12 cellular contexts compared by ENCODE assay signal in genomic region chr7:17307033-17307432, GRCh38. TPM values are rescaled to one million over a fixed set of nuclear protein-coding genes. Genes with fewer than 3 reads are reported as not detected.
DNase-seq lines count a peak whose midpoint lies in the region; ATAC-seq and TF ChIP-seq lines count a peak whose summit lies in the region.
"Had no signal": no experiment of that assay in that cellular context is flagged by ENCODE, and none has a peak within 500 bp of the region (broad histone marks: within the 10 kb centered on the region; RNA-seq: fewer than 3 reads in every experiment).

No MANE protein-coding gene starts in this region.

- TF ChIP-seq POLR2A in heart left ventricle (IDR thresholded peaks at IDR 0.05) = no peak
- TF ChIP-seq POLR2A in GM18505 (IDR thresholded peaks at IDR 0.05; ENCODE audit: borderline replicate concordance, extremely low read depth, insufficient read depth, insufficient read length) = no peak

- H3K36me3 ChIP-seq in heart left ventricle (peaks cover 0 to 23% (median 18%) of the 10 kb centered on the region in 9 donors), rectal smooth muscle tissue (ENCODE audit: control insufficient read depth, insufficient read depth, low read length) (peaks cover 3% of the 10 kb centered on the region)

- H3K27me3 ChIP-seq in heart left ventricle = no peaks in the 10 kb centered on the region
- H3K27me3 ChIP-seq in rectal smooth muscle tissue (ENCODE audit: control insufficient read depth, insufficient read depth, low read length) = no peaks in the 10 kb centered on the region

- H3K4me1 ChIP-seq in heart left ventricle = peaks cover 0 to 86% (median 61%) of the 10 kb centered on the region in 12 donors
- peaks cover 15% of the 10 kb centered on the region for H3K4me1 ChIP-seq in rectal smooth muscle tissue (ENCODE audit: control insufficient read depth, insufficient read depth, low read length)

- ATAC-seq in heart left ventricle = peak; percentile 76 to 85 (median 84)
- ATAC-seq in HG03045 (IDR thresholded peaks at IDR 0.05; ENCODE audit: unreplicated experiment) = no peak
- ATAC-seq in GM18505 (IDR thresholded peaks at IDR 0.05; ENCODE audit: unreplicated experiment) = no peak
- ATAC-seq in HG03039 (IDR thresholded peaks at IDR 0.05; ENCODE audit: unreplicated experiment) = no peak
- ATAC-seq: activated CD8-positive, alpha-beta T cell treated with anti-CD3 and anti-CD28 coated beads for 36 hours had no signal

- TF ChIP-seq CTCF in 22Rv1 (IDR thresholded peaks at IDR 0.05) (no peak), heart left ventricle (IDR thresholded peaks at IDR 0.05) (no peak)

- H3K9me3 ChIP-seq in heart left ventricle = no peaks in the 10 kb centered on the region

- DNase-seq in RPMI7951 (ENCODE audit: low read depth) (peak; percentile 38), heart left ventricle (no peak), iPS-NIHi7 (ENCODE audit: extremely low spot score) (no peak)
- DNase-seq: activated CD8-positive, alpha-beta T cell treated with anti-CD3 and anti-CD28 coated beads for 36 hours; DMS79 treated with DMSO at 0.1 percent for 48 hours; NCI-H2029; T-helper 17 cell had no signal

- no peak overlapping the region for H3K9ac ChIP-seq in rectal smooth muscle tissue (ENCODE audit: low read length)

- peak overlapping the region; percentile 71 for H3K27ac ChIP-seq in 22Rv1
- peak overlapping the region; percentile 14 to 98 (median 51) for H3K27ac ChIP-seq in heart left ventricle
- H3K27ac ChIP-seq in rectal smooth muscle tissue (ENCODE audit: low read depth, low read length) = no peak overlapping the region

- intact Hi-C loops in heart left ventricle (cut with DNase I) = loop anchor here in 8 of 10 donors (5.0 to 10.0 kb wide), 10 partner anchors 218 to 662 kb away; partner anchors contain the start of genes ANKMY2 (in 1 of the 8) and BZW2 (in 1 of the 8)

- WGBS in heart left ventricle, 4 donors = 0 to 9% (median 6%) methylated on average over 1 of the region's 1 CpG

- H3K4me3 ChIP-seq in heart left ventricle = peak overlapping the region in 4 of 12 donors; percentile 1 to 15 (median 8)
- H3K4me3 ChIP-seq in rectal smooth muscle tissue (ENCODE audit: low read length) = peak overlapping the region; percentile 3

RNA-seq across cellular contexts. Expression of gene AHR, which starts 8.6 kb away (rescaled TPM):
- total RNA-seq in RPMI7951 (2014; rRNA removed; shearing (Covaris generic)) = 96.6 and 113 TPM in 2 replicates
- 10 to 100 TPM; 19.5 to 84.6 (median 46.1) TPM for total RNA-seq in heart left ventricle
- 10 to 100 TPM in 1 of 2 donors, 1 to 10 TPM in 1; 6.0 to 12.7 TPM for polyA plus RNA-seq in heart left ventricle

Comparison
In these comparisons a context has a peak if more than half of its experiments do, and no peak if none do; other contexts are left out.
1. ATAC-seq: peak in heart left ventricle (4 of 4); none in HG03045 (single experiment), GM18505 (single experiment) and HG03039 (single experiment).